ENCODE assay signal across 14 cellular contexts in the genomic region with DNA sequence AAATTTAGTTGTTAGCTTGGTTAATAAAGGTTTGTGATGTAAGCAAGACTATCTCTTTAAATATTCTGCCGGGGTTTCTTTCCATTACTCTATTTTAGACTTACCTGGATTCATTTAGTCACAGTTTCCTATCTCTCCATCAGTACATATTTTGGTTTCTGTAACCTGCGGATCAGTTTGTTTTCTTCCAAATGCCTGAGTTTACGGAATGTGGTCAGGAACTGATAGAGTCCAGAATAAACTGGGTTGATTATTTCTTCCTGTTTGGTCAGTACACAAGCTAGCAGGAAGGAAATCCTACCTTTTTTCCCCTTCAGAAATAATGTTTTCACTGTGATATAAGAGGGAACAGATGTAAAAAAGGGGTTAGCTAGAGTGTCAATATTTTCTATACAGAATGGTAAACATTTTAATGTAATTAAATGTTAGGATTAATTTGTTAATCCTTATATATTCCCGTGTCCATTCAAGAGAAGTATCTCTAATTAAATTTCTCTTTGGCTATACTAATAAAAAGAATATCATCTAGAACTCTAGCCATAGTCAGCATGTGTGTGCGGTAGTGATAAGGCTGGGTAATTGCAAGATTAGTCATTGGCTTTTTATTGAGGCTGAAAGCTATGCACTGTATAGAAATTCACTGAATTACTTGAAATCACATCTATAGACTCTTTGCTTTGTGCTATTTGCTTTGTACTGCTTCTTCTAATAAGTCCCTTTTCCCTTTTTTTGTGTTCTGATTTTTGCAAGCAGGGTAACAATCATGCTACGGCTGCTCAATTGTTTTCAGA.
"Had no signal": no experiment of that assay in that cellular context is flagged by ENCODE, and none has a peak within 500 bp of the region (broad histone marks: within the 10 kb centered on the region; RNA-seq: fewer than 3 reads in every experiment).

No MANE protein-coding gene starts in this region.

- H3K79me2 ChIP-seq: hepatocyte had no signal

- DNase-seq: activated CD4-positive, alpha-beta T cell treated with anti-CD3 and anti-CD28 coated beads, Interleukin-2, amount 50 U/mL, for 4 hours; activated CD4-positive, CD25-positive, alpha-beta regulatory T cell treated with anti-CD3 and anti-CD28 coated beads, Interleukin-2, amount 50 U/mL, for 72 hours; activated naive CD4-positive, alpha-beta T cell treated with anti-CD3 and anti-CD28 coated beads, Interleukin-2, amount 50 U/mL, for 16 hours; activated T-cell treated with anti-CD3 and anti-CD28 coated beads, Interleukin-2, amount 50 U/mL, for 1 hour; adrenal gland; kidney glomerular epithelial cell; midbrain; right lobe of liver; substantia nigra; transverse colon had no signal

- ATAC-seq: right lobe of liver; stimulated activated memory B cell treated with anti-CD40 and anti-IgM and Interleukin-4, amounts not matched to agents 10 μg/mL and 1 μg/mL and 100 μg/mL, for 72 hours had no signal

- H3K4me3 ChIP-seq: adrenal gland, breast epithelium, hepatocyte, right lobe of liver, transverse colon had no signal

- H3K36me3 Mint-ChIP-seq: stimulated activated memory B cell treated with anti-CD40 and anti-IgM and Interleukin-4, amounts not matched to agents 10 μg/mL and 1 μg/mL and 100 μg/mL, for 72 hours had no signal

- H3K9me3 ChIP-seq: adrenal gland, breast epithelium, right lobe of liver, transverse colon had no signal

- H3K4me3 Mint-ChIP-seq: stimulated activated memory B cell treated with anti-CD40 and anti-IgM and Interleukin-4, amounts not matched to agents 10 μg/mL and 1 μg/mL and 100 μg/mL, for 72 hours had no signal

- H3K36me3 ChIP-seq: adrenal gland, breast epithelium, right lobe of liver, transverse colon had no signal

- H3K27me3 Mint-ChIP-seq: progenitor cell of endocrine pancreas; stimulated activated memory B cell treated with anti-CD40 and anti-IgM and Interleukin-4, amounts not matched to agents 10 μg/mL and 1 μg/mL and 100 μg/mL, for 72 hours had no signal

- H3K4me1 Mint-ChIP-seq: stimulated activated memory B cell treated with anti-CD40 and anti-IgM and Interleukin-4, amounts not matched to agents 10 μg/mL and 1 μg/mL and 100 μg/mL, for 72 hours had no signal

- H3K4me1 ChIP-seq: adrenal gland, breast epithelium, right lobe of liver, transverse colon had no signal

- H3K27me3 ChIP-seq: adrenal gland, breast epithelium, hepatocyte, right lobe of liver, transverse colon had no signal

- H2AFZ ChIP-seq: hepatocyte had no signal

- H3K27ac Mint-ChIP-seq: stimulated activated memory B cell treated with anti-CD40 and anti-IgM and Interleukin-4, amounts not matched to agents 10 μg/mL and 1 μg/mL and 100 μg/mL, for 72 hours had no signal

- H3K4me2 ChIP-seq: hepatocyte had no signal

- H3K27ac ChIP-seq: adrenal gland, breast epithelium, hepatocyte, right lobe of liver, transverse colon had no signal
